ENCODE assay signal across 9 cellular contexts in the genomic region with DNA sequence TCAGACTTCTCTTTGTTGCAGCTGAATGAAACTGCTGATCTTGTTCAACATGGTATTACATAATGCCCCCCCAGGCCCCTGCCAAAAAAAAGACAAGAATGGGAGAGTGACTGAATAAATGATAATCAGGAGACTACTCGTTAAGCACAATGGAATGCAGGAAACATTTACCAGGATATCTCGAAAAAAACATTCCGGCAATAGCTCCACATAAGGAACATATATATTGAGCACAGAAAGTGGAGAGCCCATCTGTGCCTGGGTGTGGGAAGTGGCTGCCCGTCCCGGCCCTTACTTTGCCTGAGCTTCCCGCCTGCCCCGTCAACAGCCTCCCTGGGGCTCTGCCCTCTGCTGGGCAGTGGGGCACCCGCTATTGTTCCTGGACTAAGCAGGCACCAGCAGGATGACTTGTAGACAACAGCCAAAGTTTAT. TPM values are rescaled to one million over a fixed set of nuclear protein-coding genes. Genes with fewer than 3 reads are reported as not detected.
DNase-seq lines count a peak whose midpoint lies in the region; ATAC-seq and TF ChIP-seq lines count a peak whose summit lies in the region.
"Had no signal": no experiment of that assay in that cellular context is flagged by ENCODE, and none has a peak within 500 bp of the region (broad histone marks: within the 10 kb centered on the region; RNA-seq: fewer than 3 reads in every experiment).

No MANE protein-coding gene starts in this region.

- TF ChIP-seq EP300 in esophagus muscularis mucosa (IDR thresholded peaks at IDR 0.05), result no peak

- DNase-seq in GM12864 (ENCODE audit: low read depth) (no peak), esophagus muscularis mucosa (ENCODE audit: extremely low spot score) (no peak), psoas muscle (peak in 1 of 2 donors; percentile 63), retina (no peak)
- no peak for DNase-seq in central memory CD4-positive, alpha-beta T cell

- WGBS in esophagus muscularis mucosa, result 57% methylated on average over 8 of the region's 8 CpGs
- WGBS in psoas muscle, 3 donors, result 63 to 74% (median 66%) methylated on average over 8 of the region's 8 CpGs

- H3K79me2 ChIP-seq in OCI-LY3 (ENCODE audit: low read length), result no peaks in the 10 kb centered on the region

- peak in 3 of 4 donors; percentile 19 to 47 (median 29) for ATAC-seq in psoas muscle
- no peak for ATAC-seq in HG02970 (IDR thresholded peaks at IDR 0.05; ENCODE audit: low FRiP score, unreplicated experiment)
- ATAC-seq in GM19397 (IDR thresholded peaks at IDR 0.05; ENCODE audit: unreplicated experiment), result no peak

- TF ChIP-seq CTCF in GM12864 (IDR thresholded peaks at IDR 0.05; ENCODE audit: low read depth, low read length, missing control alignments) (peak; percentile 12), OCI-LY3 (IDR thresholded peaks at IDR 0.05; ENCODE audit: low read depth, low read length) (peak; percentile 33), esophagus muscularis mucosa (IDR thresholded peaks at IDR 0.05) (peak; percentile 35 to 65 (median 36)), psoas muscle (IDR thresholded peaks at IDR 0.05) (peak; percentile 25)

- no peaks in the 10 kb centered on the region for H3K4me1 ChIP-seq in OCI-LY3 (ENCODE audit: low read length)
- peaks cover 7 to 19% (median 18%) of the 10 kb centered on the region in 4 donors for H3K4me1 ChIP-seq in esophagus muscularis mucosa
- H3K4me1 ChIP-seq in psoas muscle, result no peaks in the 10 kb centered on the region

- H3K9me3 ChIP-seq in OCI-LY3 (ENCODE audit: insufficient read depth, low read length) (no peaks in the 10 kb centered on the region), esophagus muscularis mucosa (no peaks in the 10 kb centered on the region), psoas muscle (no peaks in the 10 kb centered on the region)

- H3K9ac ChIP-seq in OCI-LY3 (ENCODE audit: low read length), result no peak overlapping the region

- H3K4me2 ChIP-seq in OCI-LY3 (ENCODE audit: low read length), result no peak overlapping the region

- H3K36me3 ChIP-seq in OCI-LY3 (replicated peaks; ENCODE audit: low read depth, low read length) (peaks cover 27% of the 10 kb centered on the region), esophagus muscularis mucosa (peaks cover 32 to 53% (median 42%) of the 10 kb centered on the region in 4 donors), psoas muscle (ENCODE audit: insufficient read depth in 1 of 2, low read depth in 1 of 2) (peaks cover 0 to 30% of the 10 kb centered on the region in 2 donors)

- H4K20me1 ChIP-seq in OCI-LY3 (ENCODE audit: insufficient read depth, low read length), result peaks cover 12% of the 10 kb centered on the region

- no peak overlapping the region for H2AFZ ChIP-seq in OCI-LY3 (ENCODE audit: low read depth, low read length)

- H3K27me3 ChIP-seq in OCI-LY3 (ENCODE audit: low read depth, low read length) (no peaks in the 10 kb centered on the region), esophagus muscularis mucosa (no peaks in the 10 kb centered on the region), psoas muscle (ENCODE audit: insufficient read depth in 3 of 3, low read length in 2 of 3) (no peaks in the 10 kb centered on the region)

- H3K4me3 ChIP-seq in GM12864 (ENCODE audit: low read depth, low read length) (no peak overlapping the region), OCI-LY3 (ENCODE audit: low read length) (no peak overlapping the region), esophagus muscularis mucosa (no peak overlapping the region), psoas muscle (no peak overlapping the region)

- intact Hi-C loops in esophagus muscularis mucosa (cut with DNase I), result no loop called here
- intact Hi-C loops in psoas muscle (cut with DNase I), result loop anchor here in 1 of 2 donors (10.0 kb wide), 1 partner anchor 268 kb away; no protein-coding TSS in a partner anchor

- H3K27ac ChIP-seq in OCI-LY3 (ENCODE audit: low read length) (no peak overlapping the region), esophagus muscularis mucosa (replicated peaks in 1 of 4) (peak overlapping the region in 2 of 4 donors; percentile 46 to 48), psoas muscle (no peak overlapping the region)

- TF ChIP-seq POLR2A in esophagus muscularis mucosa (IDR thresholded peaks at IDR 0.05; ENCODE audit: low read depth), result no peak

RNA-seq across cellular contexts. Expression of gene TRIM11, which starts 13.4 kb away (rescaled TPM):
- 10 to 100 TPM; 13.8 to 26.1 (median 20.9) TPM for total RNA-seq in esophagus muscularis mucosa
- 1 to 10 TPM; 2.8 to 4.5 (median 4.0) TPM for total RNA-seq in psoas muscle
- 1 to 10 TPM; 3.1 to 6.3 (median 3.6) TPM for polyA plus RNA-seq in psoas muscle

RNA-seq across cellular contexts. Expression of gene TRIM17, which starts 23.4 kb away (rescaled TPM):
- total RNA-seq in esophagus muscularis mucosa (not detected), psoas muscle (not detected)
- polyA plus RNA-seq in psoas muscle, result under 1 TPM in 1 of 3 donors, not detected in 2; 0.03 TPM
- total RNA-seq: LHCN-M2 had no signal

Comparison
In these comparisons a context has a peak if more than half of its experiments do, and no peak if none do; other contexts are left out.
1. ATAC-seq: peak in psoas muscle (3 of 4); none in HG02970 (single experiment) and GM19397 (single experiment).
2. Peak in every context shown above with its lines, with median percentiles within 50 percentile points of each other: CTCF ChIP-seq.